ENCODE assay signal across 1 cellular context in the genomic region with DNA sequence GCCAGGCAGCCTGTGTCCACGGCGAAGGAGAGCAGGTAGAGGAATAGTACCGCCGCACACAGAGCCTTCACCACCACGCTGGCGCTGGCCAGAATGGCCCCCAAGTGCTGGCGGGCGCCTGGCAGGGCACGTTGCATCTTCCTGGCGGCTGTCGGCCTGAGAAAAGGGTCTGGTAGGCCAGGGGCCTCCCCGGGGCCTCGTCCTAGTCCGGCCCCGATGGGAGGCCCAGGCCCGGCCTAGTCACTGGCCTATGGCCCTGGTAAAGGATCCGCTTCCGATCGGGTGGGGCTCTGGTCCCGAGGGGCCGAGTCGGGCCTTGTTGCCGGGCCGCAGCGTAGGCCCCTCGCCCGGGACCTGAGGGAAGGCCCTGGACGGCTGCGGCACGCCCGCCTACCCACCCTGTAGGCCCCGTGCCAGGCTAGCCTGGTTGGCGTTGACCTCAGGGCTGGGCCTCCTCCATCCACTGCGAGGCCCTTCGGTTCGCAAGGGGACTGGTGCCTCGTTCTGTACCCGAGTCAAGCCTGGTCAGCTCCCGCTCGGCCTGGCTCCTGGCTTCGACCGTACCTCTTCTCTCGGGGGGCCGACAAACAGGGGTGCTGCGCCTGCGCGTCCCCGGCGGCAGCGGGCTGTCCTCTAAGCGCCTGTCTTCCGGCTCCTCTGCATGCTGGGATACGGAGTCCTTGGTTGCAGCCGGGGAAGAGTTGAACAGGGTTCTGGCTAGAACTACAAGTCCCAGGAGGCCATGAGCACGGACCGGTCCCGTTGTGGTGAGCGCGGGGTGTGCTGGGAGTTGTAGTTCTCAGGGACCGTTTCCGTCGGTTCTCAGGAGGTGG.
A peak's percentile ranks its signal among the peaks of the same experiment; 100 is the strongest.
TF ChIP-seq lines count a peak whose summit lies in the region.

A gene with protein sequence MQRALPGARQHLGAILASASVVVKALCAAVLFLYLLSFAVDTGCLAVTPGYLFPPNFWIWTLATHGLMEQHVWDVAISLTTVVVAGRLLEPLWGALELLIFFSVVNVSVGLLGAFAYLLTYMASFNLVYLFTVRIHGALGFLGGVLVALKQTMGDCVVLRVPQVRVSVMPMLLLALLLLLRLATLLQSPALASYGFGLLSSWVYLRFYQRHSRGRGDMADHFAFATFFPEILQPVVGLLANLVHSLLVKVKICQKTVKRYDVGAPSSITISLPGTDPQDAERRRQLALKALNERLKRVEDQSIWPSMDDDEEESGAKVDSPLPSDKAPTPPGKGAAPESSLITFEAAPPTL (minus strand): TSS at position 595 of the 833 bp plus-strand sequence. CDS start 458 bp downstream, at position 137.

TF ChIP-seq in HEK293, 187 proteins besides CTCF, POLR2A, EP300 and RAD21 (continued from another document and continues in another):
- TF ChIP-seq ZNF138 (tag by site-specific recombination; IDR thresholded peaks at IDR 0.05; ENCODE audit: borderline replicate concordance) (no peak), KLF16 (tag by site-specific recombination; IDR thresholded peaks at IDR 0.05) (peak; percentile 64; the same call in 1 of the 2 replicates), PRDM1 (tag by site-specific recombination; IDR thresholded peaks at IDR 0.05) (no peak), ZNF792 (tag by site-specific recombination; IDR thresholded peaks at IDR 0.05) (no peak), HOXD13 (CRISPR knock-in tag; IDR thresholded peaks at IDR 0.05; ENCODE audit: borderline replicate concordance) (no peak), ZFP41 (tag by site-specific recombination; IDR thresholded peaks at IDR 0.05; ENCODE audit: borderline replicate concordance) (no peak), ZNF501 (tag by site-specific recombination; IDR thresholded peaks at IDR 0.05) (peak; percentile 84), SP7 (tag by site-specific recombination; IDR thresholded peaks at IDR 0.05) (0 out of 2 replicates have a peak, but pooled peaks have one; percentile 30), ZNF549 (tag by site-specific recombination; IDR thresholded peaks at IDR 0.05) (no peak), ZNF423 (tag by site-specific recombination; IDR thresholded peaks at IDR 0.05) (no peak), RBAK (tag by site-specific recombination; IDR thresholded peaks at IDR 0.05) (no peak), ZNF521 (tag by site-specific recombination; IDR thresholded peaks at IDR 0.05) (no peak), ZNF416 (tag by site-specific recombination; IDR thresholded peaks at IDR 0.05) (no peak), ZNF518A (tag by site-specific recombination; conservative IDR thresholded peaks at IDR 0.05; ENCODE audit: low read depth) (peak; percentile 51; the same call in 1 of the 2 replicates), ZBTB20 (tag by site-specific recombination; IDR thresholded peaks at IDR 0.05) (peak; percentile 96), REPIN1 (tag by site-specific recombination; IDR thresholded peaks at IDR 0.05; ENCODE audit: low read depth) (no peak), KLF7 (tag by site-specific recombination; IDR thresholded peaks at IDR 0.05; ENCODE audit: borderline replicate concordance) (peak; percentile 37; the same call in 1 of the 2 replicates), ZBTB1 (tag by site-specific recombination; IDR thresholded peaks at IDR 0.05) (no peak), ZNF174 (tag by site-specific recombination; IDR thresholded peaks at IDR 0.05) (no peak), ZNF639 (tag by site-specific recombination; IDR thresholded peaks at IDR 0.05) (no peak), ZNF830 (tag by site-specific recombination; IDR thresholded peaks at IDR 0.05; ENCODE audit: low read depth) (no peak), SETDB1 (IDR thresholded peaks at IDR 0.05; ENCODE audit: insufficient read length, low read length) (no peak), ZNF596 (tag by site-specific recombination; IDR thresholded peaks at IDR 0.05) (no peak), ZBTB11 (tag by site-specific recombination; conservative IDR thresholded peaks at IDR 0.05; ENCODE audit: low read depth) (peak; percentile 89), ZNF768 (tag by site-specific recombination; IDR thresholded peaks at IDR 0.05) (no peak), ZBTB7A (tag by site-specific recombination; IDR thresholded peaks at IDR 0.05; ENCODE audit: low read depth) (no peak), ZNF664 (tag by site-specific recombination; IDR thresholded peaks at IDR 0.05) (no peak), MYNN (tag by site-specific recombination; IDR thresholded peaks at IDR 0.05; ENCODE audit: borderline replicate concordance) (no peak), ZNF623 (tag by site-specific recombination; IDR thresholded peaks at IDR 0.05) (no peak), ZNF701 (tag by site-specific recombination; IDR thresholded peaks at IDR 0.05) (no peak), GLI2 (tag by site-specific recombination; IDR thresholded peaks at IDR 0.05; ENCODE audit: borderline replicate concordance, low read depth) (no peak), ZNF202 (tag by site-specific recombination; IDR thresholded peaks at IDR 0.05; ENCODE audit: borderline replicate concordance) (no peak), ZNF223 (tag by site-specific recombination; IDR thresholded peaks at IDR 0.05) (no peak), KLF8 (tag by site-specific recombination; IDR thresholded peaks at IDR 0.05) (peak; percentile 26; the same call in 1 of the 2 replicates), ZNF548 (tag by site-specific recombination; IDR thresholded peaks at IDR 0.05) (no peak), ZNF214 (tag by site-specific recombination; IDR thresholded peaks at IDR 0.05; ENCODE audit: borderline replicate concordance) (no peak), IKZF3 (tag by site-specific recombination; IDR thresholded peaks at IDR 0.05) (no peak), ZNF335 (tag by site-specific recombination; conservative IDR thresholded peaks at IDR 0.05) (peak; percentile 99), OSR2 (tag by site-specific recombination; IDR thresholded peaks at IDR 0.05) (no peak)
- TF ChIP-seq, protein P1, sequence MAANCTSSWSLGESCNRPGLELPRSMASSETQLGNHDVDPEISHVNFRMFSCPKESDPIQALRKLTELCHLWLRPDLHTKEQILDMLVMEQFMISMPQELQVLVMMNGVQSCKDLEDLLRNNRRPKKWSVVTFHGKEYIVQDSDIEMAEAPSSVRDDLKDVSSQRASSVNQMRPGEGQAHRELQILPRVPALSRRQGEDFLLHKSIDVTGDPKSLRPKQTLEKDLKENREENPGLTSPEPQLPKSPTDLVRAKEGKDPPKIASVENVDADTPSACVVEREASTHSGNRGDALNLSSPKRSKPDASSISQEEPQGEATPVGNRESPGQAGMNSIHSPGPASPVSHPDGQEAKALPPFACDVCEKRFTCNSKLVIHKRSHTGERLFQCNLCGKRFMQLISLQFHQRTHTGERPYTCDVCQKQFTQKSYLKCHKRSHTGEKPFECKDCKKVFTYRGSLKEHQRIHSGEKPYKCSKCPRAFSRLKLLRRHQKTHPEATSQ (tag by site-specific recombination; IDR thresholded peaks at IDR 0.05) = no peak
- TF ChIP-seq, protein P2, sequence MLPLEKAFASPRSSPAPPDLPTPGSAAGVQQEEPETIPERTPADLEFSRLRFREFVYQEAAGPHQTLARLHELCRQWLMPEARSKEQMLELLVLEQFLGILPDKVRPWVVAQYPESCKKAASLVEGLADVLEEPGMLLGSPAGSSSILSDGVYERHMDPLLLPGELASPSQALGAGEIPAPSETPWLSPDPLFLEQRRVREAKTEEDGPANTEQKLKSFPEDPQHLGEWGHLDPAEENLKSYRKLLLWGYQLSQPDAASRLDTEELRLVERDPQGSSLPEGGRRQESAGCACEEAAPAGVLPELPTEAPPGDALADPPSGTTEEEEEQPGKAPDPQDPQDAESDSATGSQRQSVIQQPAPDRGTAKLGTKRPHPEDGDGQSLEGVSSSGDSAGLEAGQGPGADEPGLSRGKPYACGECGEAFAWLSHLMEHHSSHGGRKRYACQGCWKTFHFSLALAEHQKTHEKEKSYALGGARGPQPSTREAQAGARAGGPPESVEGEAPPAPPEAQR (tag by site-specific recombination; IDR thresholded peaks at IDR 0.05) = no peak
- TF ChIP-seq, protein P3, sequence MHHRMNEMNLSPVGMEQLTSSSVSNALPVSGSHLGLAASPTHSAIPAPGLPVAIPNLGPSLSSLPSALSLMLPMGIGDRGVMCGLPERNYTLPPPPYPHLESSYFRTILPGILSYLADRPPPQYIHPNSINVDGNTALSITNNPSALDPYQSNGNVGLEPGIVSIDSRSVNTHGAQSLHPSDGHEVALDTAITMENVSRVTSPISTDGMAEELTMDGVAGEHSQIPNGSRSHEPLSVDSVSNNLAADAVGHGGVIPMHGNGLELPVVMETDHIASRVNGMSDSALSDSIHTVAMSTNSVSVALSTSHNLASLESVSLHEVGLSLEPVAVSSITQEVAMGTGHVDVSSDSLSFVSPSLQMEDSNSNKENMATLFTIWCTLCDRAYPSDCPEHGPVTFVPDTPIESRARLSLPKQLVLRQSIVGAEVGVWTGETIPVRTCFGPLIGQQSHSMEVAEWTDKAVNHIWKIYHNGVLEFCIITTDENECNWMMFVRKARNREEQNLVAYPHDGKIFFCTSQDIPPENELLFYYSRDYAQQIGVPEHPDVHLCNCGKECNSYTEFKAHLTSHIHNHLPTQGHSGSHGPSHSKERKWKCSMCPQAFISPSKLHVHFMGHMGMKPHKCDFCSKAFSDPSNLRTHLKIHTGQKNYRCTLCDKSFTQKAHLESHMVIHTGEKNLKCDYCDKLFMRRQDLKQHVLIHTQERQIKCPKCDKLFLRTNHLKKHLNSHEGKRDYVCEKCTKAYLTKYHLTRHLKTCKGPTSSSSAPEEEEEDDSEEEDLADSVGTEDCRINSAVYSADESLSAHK (tag by site-specific recombination; IDR thresholded peaks at IDR 0.05) = no peak
- TF ChIP-seq, protein P4, sequence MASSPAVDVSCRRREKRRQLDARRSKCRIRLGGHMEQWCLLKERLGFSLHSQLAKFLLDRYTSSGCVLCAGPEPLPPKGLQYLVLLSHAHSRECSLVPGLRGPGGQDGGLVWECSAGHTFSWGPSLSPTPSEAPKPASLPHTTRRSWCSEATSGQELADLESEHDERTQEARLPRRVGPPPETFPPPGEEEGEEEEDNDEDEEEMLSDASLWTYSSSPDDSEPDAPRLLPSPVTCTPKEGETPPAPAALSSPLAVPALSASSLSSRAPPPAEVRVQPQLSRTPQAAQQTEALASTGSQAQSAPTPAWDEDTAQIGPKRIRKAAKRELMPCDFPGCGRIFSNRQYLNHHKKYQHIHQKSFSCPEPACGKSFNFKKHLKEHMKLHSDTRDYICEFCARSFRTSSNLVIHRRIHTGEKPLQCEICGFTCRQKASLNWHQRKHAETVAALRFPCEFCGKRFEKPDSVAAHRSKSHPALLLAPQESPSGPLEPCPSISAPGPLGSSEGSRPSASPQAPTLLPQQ (tag by site-specific recombination; IDR thresholded peaks at IDR 0.05) = no peak
